In the genomic region with DNA sequence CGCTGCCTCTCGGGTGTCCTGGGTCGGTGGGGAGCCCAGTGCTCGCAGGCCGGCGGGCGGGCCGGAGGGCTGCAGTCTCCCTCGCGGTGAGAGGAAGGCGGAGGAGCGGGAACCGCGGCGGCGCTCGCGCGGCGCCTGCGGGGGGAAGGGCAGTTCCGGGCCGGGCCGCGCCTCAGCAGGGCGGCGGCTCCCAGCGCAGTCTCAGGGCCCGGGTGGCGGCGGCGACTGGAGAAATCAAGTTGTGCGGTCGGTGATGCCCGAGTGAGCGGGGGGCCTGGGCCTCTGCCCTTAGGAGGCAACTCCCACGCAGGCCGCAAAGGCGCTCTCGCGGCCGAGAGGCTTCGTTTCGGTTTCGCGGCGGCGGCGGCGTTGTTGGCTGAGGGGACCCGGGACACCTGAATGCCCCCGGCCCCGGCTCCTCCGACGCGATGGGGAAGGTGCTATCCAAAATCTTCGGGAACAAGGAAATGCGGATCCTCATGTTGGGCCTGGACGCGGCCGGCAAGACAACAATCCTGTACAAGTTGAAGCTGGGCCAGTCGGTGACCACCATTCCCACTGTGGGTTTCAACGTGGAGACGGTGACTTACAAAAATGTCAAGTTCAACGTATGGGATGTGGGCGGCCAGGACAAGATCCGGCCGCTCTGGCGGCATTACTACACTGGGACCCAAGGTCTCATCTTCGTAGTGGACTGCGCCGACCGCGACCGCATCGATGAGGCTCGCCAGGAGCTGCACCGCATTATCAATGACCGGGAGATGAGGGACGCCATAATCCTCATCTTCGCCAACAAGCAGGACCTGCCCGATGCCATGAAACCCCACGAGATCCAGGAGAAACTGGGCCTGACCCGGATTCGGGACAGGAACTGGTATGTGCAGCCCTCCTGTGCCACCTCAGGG, we compare ENCODE assay signal across 8 cellular contexts. TPM values are rescaled to one million over a fixed set of nuclear protein-coding genes. Genes with fewer than 3 reads are reported as not detected.
DNase-seq lines count a peak whose midpoint lies in the region; FAIRE-seq and TF ChIP-seq lines count a peak whose summit lies in the region.

No MANE protein-coding gene starts in this region.

- H3K36me3 Mint-ChIP-seq in activated CD4-positive, alpha-beta memory T cell treated with anti-CD3 and anti-CD28 coated beads, Interleukin-2, amount 10 ng/mL, durations not matched to agents 7 days and 5 days (ENCODE audit: low read depth): peaks cover 55% of the 10 kb centered on the region

- peaks cover 52% of the 10 kb centered on the region for H3K79me2 ChIP-seq in MM.1S (ENCODE audit: low read length)

- H3K9me2 ChIP-seq in MM.1S (replicated peaks; ENCODE audit: insufficient read depth, low read length): no peaks in the 10 kb centered on the region

- POLR2A ChIA-PET in activated CD4-positive, alpha-beta memory T cell treated with anti-CD3 and anti-CD28 coated beads, Interleukin-2, amount 10 ng/mL, durations not matched to agents 7 days and 5 days (lab: Charles Lee): interaction anchor here (0.6 to 4.0 kb wide), 35 partner anchors 10 to 419 kb away, joined by 3 to 174 read pairs (median 6); a partner anchor contains a TSS

- H3K4me1 ChIP-seq in MM.1S (ENCODE audit: low read length): no peaks in the 10 kb centered on the region
- peaks cover 21% of the 10 kb centered on the region for H3K4me1 ChIP-seq in effector memory CD4-positive, alpha-beta T cell (ENCODE audit: control insufficient read depth, insufficient read depth, low read length, poor library complexity, severe bottlenecking)

- no peaks in the 10 kb centered on the region for H3K27me3 ChIP-seq in H7 (ENCODE audit: control insufficient read depth, insufficient read depth, low read length)
- no peaks in the 10 kb centered on the region for H3K27me3 ChIP-seq in MM.1S (replicated peaks; ENCODE audit: insufficient read depth, low read length)
- no peaks in the 10 kb centered on the region for H3K27me3 ChIP-seq in effector memory CD4-positive, alpha-beta T cell (replicated peaks; ENCODE audit: control insufficient read depth, insufficient read depth, low read length, poor library complexity, severe bottlenecking)

- FAIRE-seq in GM12891 (lab: Jason Lieb, UNC): peak; percentile 85

- H3K27ac ChIP-seq in MM.1S (ENCODE audit: low read length): peak overlapping the region; percentile 98
- H3K27ac ChIP-seq in effector memory CD4-positive, alpha-beta T cell (ENCODE audit: insufficient read depth, low read length, poor library complexity, severe bottlenecking): peak overlapping the region; percentile 99

- H4K20me1 ChIP-seq in MM.1S (ENCODE audit: insufficient read depth, low read length): peaks cover 4% of the 10 kb centered on the region; the same call in 1 of the 2 replicates

- peaks cover 3% of the 10 kb centered on the region for H3F3A ChIP-seq in MM.1S (ENCODE audit: insufficient read depth, low read length)

- H3K9ac ChIP-seq in MM.1S (ENCODE audit: low read length): peak overlapping the region; percentile 99

- peak overlapping the region; percentile 96 for H3K4me3 Mint-ChIP-seq in activated CD4-positive, alpha-beta memory T cell treated with anti-CD3 and anti-CD28 coated beads, Interleukin-2, amount 10 ng/mL, durations not matched to agents 7 days and 5 days

- peak overlapping the region; percentile 82; the same call in 1 of the 2 replicates for H3K4me2 ChIP-seq in MM.1S (ENCODE audit: low read depth, low read length)

- no peaks in the 10 kb centered on the region for H3K27me3 Mint-ChIP-seq in activated CD4-positive, alpha-beta memory T cell treated with anti-CD3 and anti-CD28 coated beads, Interleukin-2, amount 10 ng/mL, durations not matched to agents 7 days and 5 days

- no peaks in the 10 kb centered on the region for H3K9me3 ChIP-seq in MM.1S (replicated peaks; ENCODE audit: insufficient read depth, low read length)
- no peaks in the 10 kb centered on the region for H3K9me3 ChIP-seq in effector memory CD4-positive, alpha-beta T cell (ENCODE audit: control insufficient read depth, low read length)

- no peak; the same call in 1 of the 2 replicates for TF ChIP-seq POLR2A in GM12891 (IDR thresholded peaks at IDR 0.05; ENCODE audit: low read depth, low read length)

- H3K9me3 Mint-ChIP-seq in activated CD4-positive, alpha-beta memory T cell treated with anti-CD3 and anti-CD28 coated beads, Interleukin-2, amount 10 ng/mL, durations not matched to agents 7 days and 5 days: no peaks in the 10 kb centered on the region

- peaks cover 28% of the 10 kb centered on the region for H3K4me1 Mint-ChIP-seq in activated CD4-positive, alpha-beta memory T cell treated with anti-CD3 and anti-CD28 coated beads, Interleukin-2, amount 10 ng/mL, durations not matched to agents 7 days and 5 days

- CTCF ChIA-PET in activated CD4-positive, alpha-beta memory T cell treated with anti-CD3 and anti-CD28 coated beads, Interleukin-2, amount 10 ng/mL, durations not matched to agents 7 days and 5 days (lab: Charles Lee): interaction anchor here (1.2 to 3.4 kb wide), 14 partner anchors 14 to 203 kb away, joined by 3 to 35 read pairs (median 7); a partner anchor contains a TSS

- H3K4me3 ChIP-seq in H7 (ENCODE audit: insufficient read depth, low read depth, low read length) (peak overlapping the region; percentile 98), MM.1S (ENCODE audit: low read length) (peak overlapping the region; percentile 90)
- H3K4me3 ChIP-seq in effector memory CD4-positive, alpha-beta T cell (ENCODE audit: insufficient read depth, low read depth, low read length, poor library complexity, severe bottlenecking): peak overlapping the region; percentile 95

- H3K36me3 ChIP-seq in H7 (replicated peaks; ENCODE audit: control insufficient read depth, insufficient read depth, low read length): peaks cover 6% of the 10 kb centered on the region
- no peaks in the 10 kb centered on the region; the same call in 1 of the 2 replicates for H3K36me3 ChIP-seq in MM.1S (replicated peaks; ENCODE audit: insufficient read depth, low read length)
- H3K36me3 ChIP-seq in effector memory CD4-positive, alpha-beta T cell (ENCODE audit: control insufficient read depth, insufficient read depth, low read length): peaks cover 5% of the 10 kb centered on the region

- peak overlapping the region; percentile 100 for H3K27ac Mint-ChIP-seq in activated CD4-positive, alpha-beta memory T cell treated with anti-CD3 and anti-CD28 coated beads, Interleukin-2, amount 10 ng/mL, durations not matched to agents 7 days and 5 days

- peak; percentile 59 for DNase-seq in GM12891 (ENCODE audit: insufficient read length, low spot score)
- DNase-seq in H7: peak; percentile 85
- peak; percentile 37 for DNase-seq in MM.1S
- DNase-seq in activated CD4-positive, alpha-beta memory T cell treated with anti-CD3 and anti-CD28 coated beads, Interleukin-2, amount 10 ng/mL, durations not matched to agents 7 days and 5 days: peak; percentile 84
- DNase-seq in effector memory CD4-positive, alpha-beta T cell: peak; percentile 64 to 71 (median 64)
- peak; percentile 48 for DNase-seq in mucosa of gallbladder (ENCODE audit: low spot score)
- peak; percentile 64 for DNase-seq in stimulated activated CD8-positive, alpha-beta memory T cell treated with anti-CD3 and anti-CD28 coated beads, Interleukin-7, amount 100 ng/mL, for 24 hours (ENCODE audit: low read depth)
- DNase-seq in SKM-1 treated with dmso at 0.1 percent for 144 hours (lab: John Stamatoyannopoulos, UW; ENCODE audit: unreplicated experiment): no peak

- H2AFZ ChIP-seq in MM.1S (ENCODE audit: low read length): no peak overlapping the region

- TF ChIP-seq CTCF in MM.1S (IDR thresholded peaks at IDR 0.05; ENCODE audit: low read length): no peak

TF ChIP-seq in GM12891, 5 proteins besides CTCF, POLR2A, EP300 and RAD21:
- no peak for TF ChIP-seq POU2F2 (IDR thresholded peaks at IDR 0.05; ENCODE audit: low read depth, low read length)
- no peak for TF ChIP-seq PAX5 (IDR thresholded peaks at IDR 0.05; ENCODE audit: insufficient read depth, low read length, severe bottlenecking)
- no peak; the same call in none of the 2 replicates for TF ChIP-seq POLR2AphosphoS5 (IDR thresholded peaks at IDR 0.05; ENCODE audit: low read depth, low read length)
- no peak; the same call in 1 of the 2 replicates for TF ChIP-seq TAF1 (IDR thresholded peaks at IDR 0.05; ENCODE audit: low read depth, low read length)
- TF ChIP-seq SPI1 (IDR thresholded peaks at IDR 0.05; ENCODE audit: low read depth, low read length): no peak

RNA-seq across cellular contexts. Expression of a gene that starts 0.7 kb away (rescaled TPM):
- 46.5 TPM for polyA plus RNA-seq in GM12891 (2012; ENCODE audit: low read depth, missing spikeins)
- 38.6 and 40.4 TPM in 2 replicates for total RNA-seq in H7 (2014; rRNA removed; shearing (Covaris generic))
- total RNA-seq in activated CD4-positive, alpha-beta memory T cell treated with anti-CD3 and anti-CD28 coated beads, Interleukin-2, amount 10 ng/mL, durations not matched to agents 7 days and 5 days: 100 to 1,000 TPM; 198 to 199 TPM
- total RNA-seq in mucosa of gallbladder: 62.0 TPM

RNA-seq across cellular contexts. Expression of a gene that starts 41.0 kb away (rescaled TPM):
- polyA plus RNA-seq in GM12891 (2012; ENCODE audit: low read depth, missing spikeins): 33.7 TPM
- 35.8 and 40.0 TPM in 2 replicates for total RNA-seq in H7 (2014; rRNA removed; shearing (Covaris generic))
- 10 to 100 TPM; 64.7 to 73.3 TPM for total RNA-seq in activated CD4-positive, alpha-beta memory T cell treated with anti-CD3 and anti-CD28 coated beads, Interleukin-2, amount 10 ng/mL, durations not matched to agents 7 days and 5 days
- total RNA-seq in mucosa of gallbladder: 62.5 TPM
